ENCODE assay signal across 8 cellular contexts in the genomic region with DNA sequence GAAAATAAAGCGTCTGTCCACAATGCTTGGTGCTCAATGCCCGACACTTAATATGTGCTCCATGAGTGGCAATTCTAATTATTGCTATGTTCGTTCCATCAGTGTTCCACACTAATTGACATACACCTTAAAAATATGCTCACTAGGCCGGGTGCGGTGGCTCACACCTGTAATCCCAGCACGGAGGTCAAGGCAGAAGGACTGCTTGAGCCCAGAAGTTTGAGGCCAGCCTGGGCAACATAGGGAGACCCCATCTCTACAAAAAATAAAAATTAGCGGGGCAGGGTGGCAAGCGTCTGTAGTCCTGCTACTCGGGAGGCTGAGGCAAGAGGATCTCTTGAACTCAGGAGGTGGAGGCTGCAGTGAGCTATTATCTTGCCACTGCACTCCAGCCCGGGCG. TPM values are rescaled to one million over a fixed set of nuclear protein-coding genes. Genes with fewer than 3 reads are reported as not detected.
A peak's percentile ranks its signal among the peaks of the same experiment; 100 is the strongest.
DNase-seq lines count a peak whose midpoint lies in the region; ATAC-seq and TF ChIP-seq lines count a peak whose summit lies in the region.

No MANE protein-coding gene starts in this region.

- H3K36me3 ChIP-seq in HEK293 (ENCODE audit: control insufficient read depth in 2 of 2, insufficient read depth in 1 of 2, low read length in 2 of 2) = no peaks in the 10 kb centered on the region
- H3K36me3 ChIP-seq in iPS-15b (ENCODE audit: control insufficient read depth, insufficient read depth, low read length) = no peaks in the 10 kb centered on the region

- no peak for DNase-seq in activated B cell treated with CpG ODN at 0.5 μM for 24 hours
- no peak for DNase-seq in stimulated activated effector memory CD8-positive, alpha-beta T cell treated with anti-CD3 and anti-CD28 coated beads, Interleukin-12 subunit alpha, Interleukin-12 subunit beta, amount 100 ng/mL, for 72 hours (ENCODE audit: low spot score in 2 of 2)
- no peak for DNase-seq in amniotic stem cell (lab: John Stamatoyannopoulos, UW)
- no peak for DNase-seq in NCI-H2081 treated with DMSO at 0.1 percent for 48 hours (lab: John Stamatoyannopoulos, UW)
- DNase-seq in hepatic stellate cell (ENCODE audit: low spot score) = no peak
- no peak for DNase-seq in stimulated activated CD4-positive, alpha-beta T cell treated with anti-CD3 and anti-CD28 coated beads, Interleukin-15, amount 100 ng/mL, for 24 hours

- no peak overlapping the region for H3K27ac Mint-ChIP-seq in activated B cell treated with CpG ODN at 0.5 μM for 24 hours
- peak overlapping the region; percentile 95 for H3K27ac Mint-ChIP-seq in stimulated activated effector memory CD8-positive, alpha-beta T cell treated with anti-CD3 and anti-CD28 coated beads, Interleukin-12 subunit alpha, Interleukin-12 subunit beta, amount 100 ng/mL, for 72 hours

- no peaks in the 10 kb centered on the region for H3K9me3 Mint-ChIP-seq in activated B cell treated with CpG ODN at 0.5 μM for 24 hours
- H3K9me3 Mint-ChIP-seq in stimulated activated effector memory CD8-positive, alpha-beta T cell treated with anti-CD3 and anti-CD28 coated beads, Interleukin-12 subunit alpha, Interleukin-12 subunit beta, amount 100 ng/mL, for 72 hours = no peaks in the 10 kb centered on the region

- intact Hi-C loops in activated B cell treated with CpG ODN at 0.5 μM for 24 hours (cut with micrococcal nuclease) = loop anchor here (1.0 to 10.0 kb wide), 8 partner anchors 26 to 788 kb away; a partner anchor contains a TSS

- CTCF ChIA-PET in HEK293 (lab: Yijun Ruan, JAX) (interaction anchor here (1.9 kb wide), 1 partner anchor 185 kb away, joined by 4 read pairs; no protein-coding TSS in a partner anchor), activated B cell treated with CpG ODN at 0.5 μM for 24 hours (lab: Charles Lee) (no interaction called here)

- POLR2A ChIA-PET in HEK293 (lab: Yijun Ruan, JAX) = interaction anchor here (1.7 kb wide), 1 partner anchor 14 kb away, joined by 5 read pairs; no protein-coding TSS in a partner anchor
- POLR2A ChIA-PET in activated B cell treated with CpG ODN at 0.5 μM for 24 hours (lab: Charles Lee) = no interaction called here

- peak overlapping the region; percentile 91 for H3K4me3 Mint-ChIP-seq in activated B cell treated with CpG ODN at 0.5 μM for 24 hours
- H3K4me3 Mint-ChIP-seq in stimulated activated effector memory CD8-positive, alpha-beta T cell treated with anti-CD3 and anti-CD28 coated beads, Interleukin-12 subunit alpha, Interleukin-12 subunit beta, amount 100 ng/mL, for 72 hours = peak overlapping the region; percentile 91

- no peaks in the 10 kb centered on the region for H3K27me3 ChIP-seq in iPS-15b (ENCODE audit: control insufficient read depth, insufficient read depth, low read length)

- no peak overlapping the region for H3K4me3 ChIP-seq in HEK293 (ENCODE audit: low read depth, low read length)
- H3K4me3 ChIP-seq in iPS-15b (ENCODE audit: low read depth, low read length) = peak overlapping the region; percentile 60

- H3K36me3 Mint-ChIP-seq in activated B cell treated with CpG ODN at 0.5 μM for 24 hours (ENCODE audit: low read depth) = no peaks in the 10 kb centered on the region
- peaks cover 7% of the 10 kb centered on the region for H3K36me3 Mint-ChIP-seq in stimulated activated effector memory CD8-positive, alpha-beta T cell treated with anti-CD3 and anti-CD28 coated beads, Interleukin-12 subunit alpha, Interleukin-12 subunit beta, amount 100 ng/mL, for 72 hours

- no peak for ATAC-seq in activated B cell treated with CpG ODN at 0.5 μM for 24 hours (ENCODE audit: low read depth)
- ATAC-seq in stimulated activated effector memory CD8-positive, alpha-beta T cell treated with anti-CD3 and anti-CD28 coated beads, Interleukin-12 subunit alpha, Interleukin-12 subunit beta, amount 100 ng/mL, for 72 hours = no peak

- TF ChIP-seq CTCF in HEK293 (tag by site-specific recombination; IDR thresholded peaks at IDR 0.05) = no peak
- no peak for TF ChIP-seq CTCF in activated B cell treated with CpG ODN at 0.5 μM for 24 hours (IDR thresholded peaks at IDR 0.05)

- H3K9me3 ChIP-seq in HEK293 (ENCODE audit: control insufficient read depth, insufficient read depth, low read depth, low read length) (no peaks in the 10 kb centered on the region), iPS-15b (ENCODE audit: control insufficient read depth, insufficient read depth, low read length) (no peaks in the 10 kb centered on the region)

- no peak overlapping the region for H3K9ac ChIP-seq in iPS-15b (ENCODE audit: low read depth, low read length)

- H3K4me1 Mint-ChIP-seq in activated B cell treated with CpG ODN at 0.5 μM for 24 hours = peaks cover 34% of the 10 kb centered on the region
- peaks cover 40% of the 10 kb centered on the region for H3K4me1 Mint-ChIP-seq in stimulated activated effector memory CD8-positive, alpha-beta T cell treated with anti-CD3 and anti-CD28 coated beads, Interleukin-12 subunit alpha, Interleukin-12 subunit beta, amount 100 ng/mL, for 72 hours

- no peak overlapping the region; the same call in 1 of the 2 replicates for H3K27ac ChIP-seq in HEK293 (ENCODE audit: extremely low read depth, low read depth, low read length)

- H3K27me3 Mint-ChIP-seq in activated B cell treated with CpG ODN at 0.5 μM for 24 hours = no peaks in the 10 kb centered on the region

- H3K4me1 ChIP-seq in HEK293 (ENCODE audit: control insufficient read depth, insufficient read depth, low read length) (0 out of 2 replicates have a peak, but pooled peaks cover 2% of the 10 kb centered on the region), iPS-15b (ENCODE audit: control insufficient read depth, insufficient read depth, low read length) (peaks cover 6% of the 10 kb centered on the region)

TF ChIP-seq in HEK293, 187 proteins besides CTCF, POLR2A, EP300 and RAD21:
- no peak for TF ChIP-seq ZNF155 (tag by site-specific recombination; IDR thresholded peaks at IDR 0.05)
- TF ChIP-seq ZNF121 (tag by site-specific recombination; IDR thresholded peaks at IDR 0.05) = 0 out of 2 replicates have a peak, but pooled peaks have one; percentile 7

RNA-seq across cellular contexts. Expression of a gene that starts 0.6 kb away (rescaled TPM):
- total RNA-seq in activated B cell treated with CpG ODN at 0.5 μM for 24 hours = 76.3 and 98.8 TPM in 2 replicates

RNA-seq across cellular contexts. Expression of a gene that starts 26.5 kb away (rescaled TPM):
- 2,197 and 2,546 TPM in 2 replicates for total RNA-seq in activated B cell treated with CpG ODN at 0.5 μM for 24 hours

RNA-seq across cellular contexts. Expression of a gene that starts 35.9 kb away (rescaled TPM):
- 69.2 and 83.1 TPM in 2 replicates for total RNA-seq in activated B cell treated with CpG ODN at 0.5 μM for 24 hours
